ENCODE assay signal across 17 cellular contexts in the genomic region with DNA sequence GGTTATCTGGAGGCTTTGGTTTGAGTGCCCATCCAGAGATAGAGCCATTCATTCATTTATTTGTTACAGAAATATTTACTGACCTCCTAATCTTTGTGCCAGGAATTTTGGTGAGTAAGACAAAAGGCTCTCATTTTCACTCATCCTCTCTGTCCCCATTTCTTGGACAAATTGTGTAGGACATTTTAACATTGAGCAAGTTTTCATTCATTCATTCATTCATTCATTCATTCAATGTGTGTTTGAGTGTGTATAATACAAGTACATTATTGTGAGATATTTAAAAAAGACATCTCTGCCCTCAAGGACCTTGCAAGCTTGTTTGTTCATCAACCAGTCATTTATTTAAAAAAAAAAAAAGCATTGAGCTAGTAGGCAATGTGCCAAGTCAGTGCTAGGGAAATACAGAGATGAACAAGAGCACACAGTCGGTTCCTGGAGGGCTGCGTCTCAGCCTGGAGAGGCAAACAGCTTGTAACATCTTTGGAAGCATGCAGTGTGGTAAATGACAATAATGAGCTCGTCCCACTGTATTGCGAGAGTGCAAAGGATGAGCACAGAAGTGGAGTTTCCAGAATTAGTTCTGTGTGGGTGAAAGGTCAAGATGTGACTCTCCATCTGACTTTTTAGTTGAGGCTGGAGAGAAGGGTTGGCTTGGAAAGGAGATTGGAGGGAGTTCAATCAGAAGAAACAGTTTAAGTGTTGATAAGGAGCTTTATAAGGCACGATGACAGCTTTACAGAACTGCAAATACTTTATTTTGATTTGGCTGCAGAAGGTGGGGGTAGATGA. TPM values are rescaled to one million over a fixed set of nuclear protein-coding genes. Genes with fewer than 3 reads are reported as not detected.
DNase-seq lines count a peak whose midpoint lies in the region; ATAC-seq and TF ChIP-seq lines count a peak whose summit lies in the region.
"Had no signal": no experiment of that assay in that cellular context is flagged by ENCODE, and none has a peak within 500 bp of the region (broad histone marks: within the 10 kb centered on the region; RNA-seq: fewer than 3 reads in every experiment).

No MANE protein-coding gene starts in this region.

- no peaks in the 10 kb centered on the region for H3K4me1 ChIP-seq in left lung
- H3K4me1 ChIP-seq: BE2C had no signal

- H3K36me3 ChIP-seq in left lung (no peaks in the 10 kb centered on the region), WERI-Rb-1 (no peaks in the 10 kb centered on the region)
- H3K36me3 ChIP-seq: BE2C had no signal

- peak; percentile 44 for DNase-seq in DMS79 (lab: John Stamatoyannopoulos, UW)
- DNase-seq in NCI-H1105 treated with DMSO at 0.1 percent for 48 hours (lab: John Stamatoyannopoulos, UW) = peak; percentile 23
- DNase-seq in astrocyte of the hippocampus (ENCODE audit: low read depth, low spot score) = peak; percentile 25
- no peak for DNase-seq in left lung
- no peak for DNase-seq in effector CD4-positive, alpha-beta T cell
- no peak for DNase-seq in WERI-Rb-1
- DNase-seq: activated CD4-positive, alpha-beta T cell treated with anti-CD3 and anti-CD28 coated beads, Interleukin-2, amount 50 U/mL, for 4 hours; BE2C; hypothalamus; Kasumi-1; NCI-H524; stimulated activated naive CD8-positive, alpha-beta T cell treated with anti-CD3 and anti-CD28 coated beads, Interleukin-15, Interleukin-2, amounts not matched to agents 100 U/mL and 50 U/mL, for 24 hours; T-helper 17 cell had no signal

- no peak overlapping the region for H3K4me3 ChIP-seq in left lung
- no peak overlapping the region for H3K4me3 ChIP-seq in WERI-Rb-1 (ENCODE audit: low read depth, low read length)
- H3K4me3 ChIP-seq: body of pancreas, skin epidermis had no signal

- TF ChIP-seq CTCF in left lung (IDR thresholded peaks at IDR 0.05) (no peak), WERI-Rb-1 (IDR thresholded peaks at IDR 0.05; ENCODE audit: low read depth, low read length) (no peak)

- ATAC-seq in left lung (peak; percentile 35), GM19324 (IDR thresholded peaks at IDR 0.05; ENCODE audit: low FRiP score, unreplicated experiment) (no peak)
- ATAC-seq in activated CD4-positive, CD25-positive, alpha-beta regulatory T cell treated with anti-CD3 and anti-CD28 coated beads, Interleukin-2, amount 50 U/mL, for 24 hours = no peak
- ATAC-seq: body of pancreas; stimulated activated naive CD8-positive, alpha-beta T cell treated with anti-CD3 and anti-CD28 coated beads, Interleukin-15, Interleukin-2, amounts not matched to agents 100 U/mL and 50 U/mL, for 24 hours; T-helper 17 cell had no signal

- H3K27me3 ChIP-seq in left lung (no peaks in the 10 kb centered on the region), WERI-Rb-1 (ENCODE audit: insufficient read depth, low read depth, severe bottlenecking) (no peaks in the 10 kb centered on the region)
- H3K27me3 ChIP-seq: BE2C, body of pancreas had no signal

- intact Hi-C loops in left lung (cut with DNase I) = no loop called here

- H3K9me3 ChIP-seq in left lung (no peaks in the 10 kb centered on the region), WERI-Rb-1 (ENCODE audit: severe bottlenecking) (no peaks in the 10 kb centered on the region)
- H3K9me3 ChIP-seq: BE2C, body of pancreas had no signal

- H3K27ac ChIP-seq in left lung (no peak overlapping the region), WERI-Rb-1 (no peak overlapping the region)
- H3K27ac ChIP-seq: body of pancreas had no signal

RNA-seq across cellular contexts. Expression of gene HBP1, which starts 50.5 kb away (rescaled TPM):
- total RNA-seq in left lung = 10 to 100 TPM; 47.9 to 68.8 TPM

Comparison
In these comparisons a context has a peak if more than half of its experiments do, and no peak if none do; other contexts are left out.
1. DNase-seq: peak in DMS79 (single experiment), NCI-H1105 treated with DMSO at 0.1 percent for 48 hours (single experiment) and astrocyte of the hippocampus (single experiment); none in left lung (0 of 2), effector CD4-positive, alpha-beta T cell (single experiment) and WERI-Rb-1 (single experiment).